Comparison of ENCODE assay signal across 8 cellular contexts in the genomic region with DNA sequence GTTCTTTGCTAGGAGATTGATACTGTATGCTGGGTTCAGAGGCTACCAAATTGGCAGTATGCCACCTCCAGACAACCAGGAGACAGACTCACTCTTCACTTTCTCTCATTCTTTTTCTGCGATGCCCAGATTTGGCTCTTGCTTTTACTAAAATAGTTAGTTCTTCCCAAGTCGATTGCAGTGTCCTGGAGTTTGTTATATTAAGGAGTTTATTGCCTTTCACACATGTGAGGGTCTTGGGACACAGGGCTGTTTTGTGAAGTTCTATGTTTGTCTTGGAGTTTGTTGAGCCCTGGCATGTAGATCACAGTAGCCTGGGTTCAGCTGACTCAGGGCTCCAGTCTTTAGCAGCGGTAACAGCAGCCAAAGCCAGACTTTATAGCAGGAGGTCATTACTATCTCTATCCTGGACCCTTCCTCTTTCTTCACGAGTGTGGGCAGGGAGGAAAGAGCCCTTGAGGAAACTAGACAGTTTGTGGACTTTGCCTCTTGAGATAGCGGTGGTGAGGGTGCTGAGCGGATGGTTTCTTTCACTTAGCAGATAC. TPM values are rescaled to one million over a fixed set of nuclear protein-coding genes. Genes with fewer than 3 reads are reported as not detected.
DNase-seq lines count a peak whose midpoint lies in the region; FAIRE-seq and TF ChIP-seq lines count a peak whose summit lies in the region.

No MANE protein-coding gene starts in this region.

- no peaks in the 10 kb centered on the region for H3K27me3 Mint-ChIP-seq in osteocyte (ENCODE audit: unreplicated experiment)

- TF ChIP-seq CTCF in osteocyte (IDR thresholded peaks at IDR 0.05) = no peak
- TF ChIP-seq CTCF in RWPE1 (conservative IDR thresholded peaks at IDR 0.05; ENCODE audit: low read depth) = no peak

- CTCF ChIA-PET in RWPE1 (lab: Yijun Ruan, JAX) = interaction anchor here (0.7 kb wide), 1 partner anchor 12 kb away, joined by 3 read pairs; no protein-coding TSS in a partner anchor

- DNase-seq in SKM-1 treated with dmso at 0.1 percent for 144 hours (lab: John Stamatoyannopoulos, UW; ENCODE audit: unreplicated experiment) (peak; percentile 15), SKM-1 (lab: John Stamatoyannopoulos, UW; ENCODE audit: unreplicated experiment) (no peak), RPMI7951 (ENCODE audit: low read depth) (peak; percentile 39), erythroblast (lab: John Stamatoyannopoulos, UW) (peak; percentile 55 to 65), osteocyte (ENCODE audit: extremely low spot score, unreplicated experiment) (no peak), RWPE1 (ENCODE audit: low spot score) (no peak), NCI-H1930 (lab: John Stamatoyannopoulos, UW) (no peak), GM12891 (ENCODE audit: insufficient read length, low spot score) (no peak)

- no peak overlapping the region for H3K27ac ChIP-seq in RWPE1

- H3K27ac Mint-ChIP-seq in osteocyte (ENCODE audit: unreplicated experiment) = peak overlapping the region; percentile 75

- peak overlapping the region; percentile 86 for H3K4me3 Mint-ChIP-seq in osteocyte (ENCODE audit: unreplicated experiment)

- no peak for TF ChIP-seq POLR2A in erythroblast (IDR thresholded peaks at IDR 0.05; ENCODE audit: low read length)
- TF ChIP-seq POLR2A in GM12891 (IDR thresholded peaks at IDR 0.05; ENCODE audit: low read depth, low read length) = no peak

- POLR2A ChIA-PET in RWPE1 (lab: Yijun Ruan, JAX; ENCODE audit: low non-redundant PET) = no interaction called here

- H3K4me1 Mint-ChIP-seq in osteocyte (ENCODE audit: unreplicated experiment) = peaks cover 44% of the 10 kb centered on the region

- H3K36me3 Mint-ChIP-seq in osteocyte (ENCODE audit: unreplicated experiment) = peaks cover 3% of the 10 kb centered on the region

- H3K9me3 Mint-ChIP-seq in osteocyte (ENCODE audit: unreplicated experiment) = no peaks in the 10 kb centered on the region

- FAIRE-seq in GM12891 (lab: Jason Lieb, UNC) = no peak

TF ChIP-seq in GM12891, 5 proteins besides CTCF, POLR2A, EP300 and RAD21:
- no peak for TF ChIP-seq POLR2AphosphoS5 (IDR thresholded peaks at IDR 0.05; ENCODE audit: low read depth, low read length)
- TF ChIP-seq SPI1 (IDR thresholded peaks at IDR 0.05; ENCODE audit: low read depth, low read length) = no peak
- no peak for TF ChIP-seq TAF1 (IDR thresholded peaks at IDR 0.05; ENCODE audit: low read depth, low read length)

RNA-seq across cellular contexts. Expression of a gene that starts 1.6 kb away (rescaled TPM):
- 80.7 and 87.7 TPM in 2 replicates for total RNA-seq in RPMI7951 (2014; rRNA removed; shearing (Covaris generic))
- total RNA-seq in osteocyte = 129 TPM in 2 replicates
- 32.9 TPM for polyA plus RNA-seq in GM12891 (2012; ENCODE audit: low read depth, missing spikeins)

RNA-seq across cellular contexts. Expression of a gene that starts 21.7 kb away (rescaled TPM):
- 10.2 and 10.7 TPM in 2 replicates for total RNA-seq in RPMI7951 (2014; rRNA removed; shearing (Covaris generic))
- 26.8 and 27.9 TPM in 2 replicates for total RNA-seq in osteocyte
- 16.4 TPM for polyA plus RNA-seq in GM12891 (2012; ENCODE audit: low read depth, missing spikeins)

RNA-seq across cellular contexts. Expression of a gene that starts 37.0 kb away (rescaled TPM):
- total RNA-seq in RPMI7951 (2014; rRNA removed; shearing (Covaris generic)) = 7.1 and 7.3 TPM in 2 replicates
- 4.6 and 4.9 TPM in 2 replicates for total RNA-seq in osteocyte
- 16.9 TPM for polyA plus RNA-seq in GM12891 (2012; ENCODE audit: low read depth, missing spikeins)

RNA-seq across cellular contexts. Expression of a gene that starts 48.2 kb away (rescaled TPM):
- total RNA-seq in RPMI7951 (2014; rRNA removed; shearing (Covaris generic)) = 0.10 TPM in 1 of 2 replicates, not detected in the other
- total RNA-seq in osteocyte = not detected in 2 replicates
- polyA plus RNA-seq in GM12891 (2012; ENCODE audit: low read depth, missing spikeins) = 1.2 TPM

Comparison
In these comparisons a context has a peak if more than half of its experiments do, and no peak if none do; other contexts are left out.
1. DNase-seq: peak in SKM-1 treated with dmso at 0.1 percent for 144 hours (single experiment), RPMI7951 (single experiment) and erythroblast (2 of 2); none in SKM-1 (single experiment), osteocyte (single experiment), RWPE1 (single experiment), NCI-H1930 (0 of 2) and GM12891 (single experiment).